20 cellular contexts compared by ENCODE assay signal in genomic region chr10:62541811-62542210, GRCh38.
A peak's percentile ranks its signal among the peaks of the same experiment; 100 is the strongest.
DNase-seq lines count a peak whose midpoint lies in the region; ATAC-seq and TF ChIP-seq lines count a peak whose summit lies in the region.
"Had no signal": no experiment of that assay in that cellular context is flagged by ENCODE, and none has a peak within 500 bp of the region (broad histone marks: within the 10 kb centered on the region; RNA-seq: fewer than 3 reads in every experiment).

No MANE protein-coding gene starts in this region.

- no peak for TF ChIP-seq CTCF in mucosa of descending colon (IDR thresholded peaks at IDR 0.05)
- TF ChIP-seq CTCF in osteocyte (IDR thresholded peaks at IDR 0.05), result no peak
- TF ChIP-seq CTCF in breast epithelium (IDR thresholded peaks at IDR 0.05), result no peak

- no peaks in the 10 kb centered on the region for H3K27me3 Mint-ChIP-seq in dendritic cell treated with granulocyte-macrophage colony-stimulating factor and Interleukin-4, amounts not matched to agents 40 ng/mL and 50 ng/mL, for 4 days
- H3K27me3 Mint-ChIP-seq in osteocyte (ENCODE audit: unreplicated experiment), result peaks cover 12% of the 10 kb centered on the region
- H3K27me3 Mint-ChIP-seq: activated CD4-positive, alpha-beta memory T cell treated with anti-CD3 and anti-CD28 coated beads for 36 hours; activated naive CD8-positive, alpha-beta T cell had no signal

- no peaks in the 10 kb centered on the region for H3K36me3 Mint-ChIP-seq in dendritic cell treated with granulocyte-macrophage colony-stimulating factor and Interleukin-4, amounts not matched to agents 40 ng/mL and 50 ng/mL, for 4 days (ENCODE audit: low read depth)
- H3K36me3 Mint-ChIP-seq in osteocyte (ENCODE audit: unreplicated experiment), result no peaks in the 10 kb centered on the region
- H3K36me3 Mint-ChIP-seq: activated CD4-positive, alpha-beta memory T cell treated with anti-CD3 and anti-CD28 coated beads for 36 hours had no signal

- H3K4me3 ChIP-seq in BLaER1 treated with 17β-estradiol and CSF1 and Interleukin-3, amounts not matched to agents 10 nM and 100 nM, result no peak overlapping the region
- H3K4me3 ChIP-seq in mucosa of descending colon, result no peak overlapping the region
- H3K4me3 ChIP-seq in breast epithelium, result no peak overlapping the region
- H3K4me3 ChIP-seq: dorsolateral prefrontal cortex had no signal

- H3K9ac ChIP-seq in BLaER1 treated with 17β-estradiol and CSF1 and Interleukin-3, amounts not matched to agents 10 nM and 100 nM, result peak overlapping the region in 3 of 11 experiments; percentile 62 to 76 (median 76); a peak in 4 of 22 replicates

- peak; percentile 38 for ATAC-seq in mucosa of descending colon
- ATAC-seq: activated T-cell treated with anti-CD3 and anti-CD28 coated beads, Interleukin-2, amount 50 U/mL, for 4 hours; stimulated activated naive CD8-positive, alpha-beta T cell treated with anti-CD3 and anti-CD28 coated beads, Interleukin-15, Interleukin-2, amounts not matched to agents 100 U/mL and 50 U/mL, for 24 hours had no signal

- peak overlapping the region in 6 of 11 experiments; percentile 18 to 84 (median 72); a peak in 10 of 22 replicates for H3K4me2 ChIP-seq in BLaER1 treated with 17β-estradiol and CSF1 and Interleukin-3, amounts not matched to agents 10 nM and 100 nM

- H3K4me1 Mint-ChIP-seq in dendritic cell treated with granulocyte-macrophage colony-stimulating factor and Interleukin-4, amounts not matched to agents 40 ng/mL and 50 ng/mL, for 4 days (ENCODE audit: low read depth), result peaks cover 78% of the 10 kb centered on the region
- H3K4me1 Mint-ChIP-seq in osteocyte (ENCODE audit: unreplicated experiment), result peaks cover 2% of the 10 kb centered on the region

- peaks cover 0 to 88% (median 25%) of the 10 kb centered on the region in 10 experiments; a peak in 14 of 20 replicates for H3K4me1 ChIP-seq in BLaER1 treated with 17β-estradiol and CSF1 and Interleukin-3, amounts not matched to agents 10 nM and 100 nM
- H3K4me1 ChIP-seq in mucosa of descending colon (ENCODE audit: low read depth) (no peaks in the 10 kb centered on the region), breast epithelium (no peaks in the 10 kb centered on the region)

- no peaks in the 10 kb centered on the region for H4K20me1 ChIP-seq in BLaER1 treated with 17β-estradiol and CSF1 and Interleukin-3, amounts not matched to agents 10 nM and 100 nM

- H3K27me3 ChIP-seq in BLaER1 treated with 17β-estradiol and CSF1 and Interleukin-3, amounts not matched to agents 10 nM and 100 nM, result no peaks in the 10 kb centered on the region
- H3K27me3 ChIP-seq in breast epithelium, result no peaks in the 10 kb centered on the region
- H3K27me3 ChIP-seq: brain microvascular endothelial cell, dorsolateral prefrontal cortex had no signal

- peaks cover 0 to 11% (median 5%) of the 10 kb centered on the region in 11 experiments; a peak in 11 of 22 replicates for H3K9me3 ChIP-seq in BLaER1 treated with 17β-estradiol and CSF1 and Interleukin-3, amounts not matched to agents 10 nM and 100 nM (replicated peaks in 1 of 11)
- no peaks in the 10 kb centered on the region for H3K9me3 ChIP-seq in mucosa of descending colon
- no peaks in the 10 kb centered on the region for H3K9me3 ChIP-seq in breast epithelium

- intact Hi-C loops in dendritic cell treated with granulocyte-macrophage colony-stimulating factor and Interleukin-4, amounts not matched to agents 40 ng/mL and 50 ng/mL, for 4 days (cut with micrococcal nuclease), result loop anchor here (5.0 kb wide), 1 partner anchor 40 kb away; no protein-coding TSS in a partner anchor
- intact Hi-C loops in mucosa of descending colon (cut with DNase I, micrococcal nuclease), result no loop called here
- intact Hi-C loops in breast epithelium (cut with DNase I; ENCODE audit: low total_unique reads), result no loop called here

- H3K36me3 ChIP-seq in BLaER1 treated with 17β-estradiol and CSF1 and Interleukin-3, amounts not matched to agents 10 nM and 100 nM, result no peaks in the 10 kb centered on the region
- H3K36me3 ChIP-seq in mucosa of descending colon (ENCODE audit: low read depth) (no peaks in the 10 kb centered on the region), breast epithelium (no peaks in the 10 kb centered on the region)
- H3K36me3 ChIP-seq: brain microvascular endothelial cell had no signal

- DNase-seq in NAMALWA (ENCODE audit: low spot score) (peak; percentile 36), mucosa of descending colon (peak in 1 of 3 donors; percentile 49), osteocyte (ENCODE audit: extremely low spot score, unreplicated experiment) (no peak), 8988T (no peak), NK-92 (lab: John Stamatoyannopoulos, UW; ENCODE audit: unreplicated experiment) (no peak), breast epithelium (ENCODE audit: low spot score in 2 of 2) (no peak)
- DNase-seq: activated CD4-positive, alpha-beta memory T cell treated with anti-CD3 and anti-CD28 coated beads for 36 hours; activated T-cell treated with anti-CD3 and anti-CD28 coated beads, Interleukin-2, amount 50 U/mL, for 4 hours; brain microvascular endothelial cell; dorsolateral prefrontal cortex; erythroblast; mesenchymal stem cell; NCI-H2029; NCI-H446 treated with DMSO at 0.1 percent for 48 hours; stimulated activated naive CD8-positive, alpha-beta T cell treated with anti-CD3 and anti-CD28 coated beads, Interleukin-15, Interleukin-2, amounts not matched to agents 100 U/mL and 50 U/mL, for 24 hours had no signal

- peak overlapping the region in 6 of 11 experiments; percentile 39 to 91 (median 82); a peak in 11 of 22 replicates for H3K27ac ChIP-seq in BLaER1 treated with 17β-estradiol and CSF1 and Interleukin-3, amounts not matched to agents 10 nM and 100 nM
- no peak overlapping the region for H3K27ac ChIP-seq in breast epithelium
- H3K27ac ChIP-seq: brain microvascular endothelial cell, dorsolateral prefrontal cortex, VCaP had no signal

- H3K4me3 Mint-ChIP-seq in dendritic cell treated with granulocyte-macrophage colony-stimulating factor and Interleukin-4, amounts not matched to agents 40 ng/mL and 50 ng/mL, for 4 days, result no peak overlapping the region
- no peak overlapping the region for H3K4me3 Mint-ChIP-seq in osteocyte (ENCODE audit: unreplicated experiment)
- H3K4me3 Mint-ChIP-seq: activated CD4-positive, alpha-beta memory T cell treated with anti-CD3 and anti-CD28 coated beads for 36 hours; activated naive CD8-positive, alpha-beta T cell; activated T-cell treated with anti-CD3 and anti-CD28 coated beads, Interleukin-2, amount 50 U/mL, for 4 hours; neural crest cell had no signal

- H3K9me3 Mint-ChIP-seq in dendritic cell treated with granulocyte-macrophage colony-stimulating factor and Interleukin-4, amounts not matched to agents 40 ng/mL and 50 ng/mL, for 4 days, result no peaks in the 10 kb centered on the region
- H3K9me3 Mint-ChIP-seq in osteocyte (ENCODE audit: unreplicated experiment), result peaks cover 5% of the 10 kb centered on the region
- H3K9me3 Mint-ChIP-seq: activated CD4-positive, alpha-beta memory T cell treated with anti-CD3 and anti-CD28 coated beads for 36 hours; activated T-cell treated with anti-CD3 and anti-CD28 coated beads, Interleukin-2, amount 50 U/mL, for 4 hours had no signal

- TF ChIP-seq POLR2A in breast epithelium (IDR thresholded peaks at IDR 0.05), result no peak

- H3K27ac Mint-ChIP-seq in dendritic cell treated with granulocyte-macrophage colony-stimulating factor and Interleukin-4, amounts not matched to agents 40 ng/mL and 50 ng/mL, for 4 days, result peak overlapping the region; percentile 75
- H3K27ac Mint-ChIP-seq in osteocyte (ENCODE audit: unreplicated experiment), result no peak overlapping the region
- H3K27ac Mint-ChIP-seq: activated CD4-positive, alpha-beta memory T cell treated with anti-CD3 and anti-CD28 coated beads for 36 hours; activated naive CD8-positive, alpha-beta T cell had no signal

Comparison
In these comparisons a context has a peak if more than half of its experiments do, and no peak if none do; other contexts are left out.
1. H3K27ac ChIP-seq: peak in BLaER1 treated with 17β-estradiol and CSF1 and Interleukin-3, amounts not matched to agents 10 nM and 100 nM (6 of 11); none in breast epithelium (0 of 2).